ENCODE assay signal across 5 cellular contexts in the genomic region with DNA sequence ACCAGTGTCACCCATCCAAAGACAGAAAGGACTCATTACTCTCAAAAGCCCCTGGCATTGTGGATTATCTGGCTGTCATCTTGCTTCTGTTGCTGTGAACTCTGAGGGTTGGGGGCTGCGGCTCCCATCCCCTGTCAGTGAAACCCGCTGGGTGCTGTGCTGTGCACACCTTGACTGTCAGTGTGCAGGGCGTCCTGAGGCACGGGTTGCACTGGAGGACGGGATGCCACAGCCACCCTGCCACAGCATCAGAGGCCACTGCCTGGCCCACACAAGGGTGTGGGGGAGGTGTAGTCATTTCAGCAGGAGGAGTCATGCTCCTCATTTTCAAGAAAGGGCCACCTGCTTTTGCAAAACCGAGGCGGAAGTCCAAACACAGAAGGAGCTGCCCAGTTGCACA.
"Had no signal": no experiment of that assay in that cellular context is flagged by ENCODE, and none has a peak within 500 bp of the region (broad histone marks: within the 10 kb centered on the region; RNA-seq: fewer than 3 reads in every experiment).

No MANE protein-coding gene starts in this region.

- DNase-seq: IMR-90, KBM-7 had no signal

- H3K27ac ChIP-seq: HL-60 had no signal

- H3K4me3 ChIP-seq: K562 had no signal

- ATAC-seq: HepG2, K562 had no signal
